In the genomic region with DNA sequence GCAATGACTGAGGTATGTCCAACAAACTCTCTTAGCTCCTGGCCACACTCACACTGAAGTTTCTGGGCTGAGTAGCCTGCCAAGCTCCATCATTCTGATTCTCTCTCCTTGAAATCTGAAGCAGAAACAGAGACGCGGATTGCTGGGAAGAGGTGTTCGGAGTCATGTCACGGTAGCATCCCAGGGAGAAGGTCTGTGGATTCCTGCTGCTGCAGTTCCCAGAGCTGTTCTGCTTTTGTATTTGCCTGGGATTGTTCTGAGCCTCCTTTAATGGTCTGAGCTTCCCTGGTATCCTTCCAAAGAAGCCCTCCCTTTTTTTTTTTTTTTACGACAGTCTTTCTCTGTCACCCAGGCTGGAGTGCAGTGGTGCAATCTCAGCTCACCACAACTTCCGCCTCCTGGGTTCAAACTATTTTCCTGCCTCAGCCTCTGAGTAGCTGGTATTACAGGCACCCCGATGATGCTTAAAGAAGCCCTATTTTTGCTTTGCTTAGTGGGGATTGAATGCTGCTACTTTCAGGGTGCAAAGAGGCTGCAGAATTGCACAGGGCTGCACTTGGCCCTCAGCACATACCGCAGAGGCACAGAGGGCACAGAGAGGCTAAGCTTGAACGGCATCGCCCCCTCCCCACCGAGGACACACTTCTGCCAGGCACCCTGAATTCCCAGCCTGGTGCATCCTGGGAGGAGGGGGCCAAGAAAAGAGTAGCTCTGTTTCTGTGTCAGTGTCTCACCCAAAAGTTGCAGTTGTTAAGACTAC, we compare ENCODE assay signal across 26 cellular contexts.
DNase-seq lines count a peak whose midpoint lies in the region; TF ChIP-seq lines count a peak whose summit lies in the region.
"Had no signal": no experiment of that assay in that cellular context is flagged by ENCODE, and none has a peak within 500 bp of the region (broad histone marks: within the 10 kb centered on the region; RNA-seq: fewer than 3 reads in every experiment).

No MANE protein-coding gene starts in this region.

- H3K4me2 ChIP-seq in osteoblast (ENCODE audit: insufficient read depth, low read length): no peak overlapping the region
- H3K4me2 ChIP-seq: PC-9 had no signal

- H3K4me1 Mint-ChIP-seq in glutamatergic neuron (ENCODE audit: low read depth, unreplicated experiment): no peaks in the 10 kb centered on the region

- H3K4me1 ChIP-seq in ectodermal cell (ENCODE audit: control insufficient read depth, insufficient read depth, low read length) (peaks cover 12% of the 10 kb centered on the region), osteoblast (ENCODE audit: insufficient read depth, low read length) (no peaks in the 10 kb centered on the region)
- H3K4me1 ChIP-seq: lower lobe of right lung had no signal

- H3K36me3 Mint-ChIP-seq in glutamatergic neuron (ENCODE audit: unreplicated experiment): no peaks in the 10 kb centered on the region

- H3K27ac ChIP-seq in ectodermal cell (ENCODE audit: insufficient read depth, low read depth, low read length, poor library complexity, severe bottlenecking) (peak overlapping the region; percentile 26), osteoblast (ENCODE audit: low read depth, low read length) (no peak overlapping the region)
- H3K27ac ChIP-seq: C4-2B, lower lobe of right lung, PC-9, spleen, transverse colon had no signal

- no peak overlapping the region for H2AFZ ChIP-seq in osteoblast (ENCODE audit: low read length)
- H2AFZ ChIP-seq: PC-9 had no signal

- no peaks in the 10 kb centered on the region for H3K27me3 Mint-ChIP-seq in glutamatergic neuron (ENCODE audit: unreplicated experiment)

- no peaks in the 10 kb centered on the region for H3K79me2 ChIP-seq in osteoblast (ENCODE audit: insufficient read depth, low read length)

- no peaks in the 10 kb centered on the region for H3K9me3 Mint-ChIP-seq in glutamatergic neuron (ENCODE audit: unreplicated experiment)

- H3K9me3 ChIP-seq in ectodermal cell (ENCODE audit: control insufficient read depth, low read length) (no peaks in the 10 kb centered on the region), osteoblast (ENCODE audit: low read depth, low read length) (no peaks in the 10 kb centered on the region)
- H3K9me3 ChIP-seq: lower lobe of right lung, transverse colon had no signal

- DNase-seq in H4 (ENCODE audit: low spot score) (peak; percentile 48), NOMO-1 (lab: John Stamatoyannopoulos, UW; ENCODE audit: unreplicated experiment in 2 of 2) (peak; percentile 62 to 77), osteoblast (ENCODE audit: insufficient read length, low spot score, missing footprints) (peak; percentile 58), 8988T (no peak), glutamatergic neuron (no peak), NCI-H1092 (lab: John Stamatoyannopoulos, UW) (no peak)
- DNase-seq: activated CD4-positive, alpha-beta T cell treated with anti-CD3 and anti-CD28 coated beads, Interleukin-2, amount 50 U/mL, for 48 hours; activated naive CD4-positive, alpha-beta T cell treated with anti-CD3 and anti-CD28 coated beads, Interleukin-2, amount 50 U/mL, for 16 hours; effector CD8-positive, alpha-beta T cell; IMR-90; kidney glomerular epithelial cell; lower lobe of right lung; NCI-H1436; NCI-H345; NCI-H82; PC-9; posterior cingulate gyrus; right cardiac atrium; Right ventricle myocardium superior; spleen; stimulated activated CD4-positive, alpha-beta T cell treated with anti-CD3 and anti-CD28 coated beads, Interleukin-2, amount 100 ng/mL, for 48 hours; transverse colon had no signal

- H3K27ac Mint-ChIP-seq in glutamatergic neuron (ENCODE audit: unreplicated experiment): no peak overlapping the region
- H3K27ac Mint-ChIP-seq: activated T-helper 1 cell treated with anti-CD3 and anti-CD28 coated beads, Interleukin-12 subunit alpha, Interleukin-12 subunit beta, Interleukin-2, Interleukin-4 antibody, amounts not matched to agents 30 ng/mL and 10 ng/mL and 1 ng/mL, durations not matched to agents 14 hours and 24 hours and 36 hours had no signal

- no peak for TF ChIP-seq CTCF in osteoblast (IDR thresholded peaks at IDR 0.05; ENCODE audit: extremely low read depth, low read depth, low read length)
- no peak for TF ChIP-seq CTCF in glutamatergic neuron (IDR thresholded peaks at IDR 0.05; ENCODE audit: partially characterized antibody, unreplicated experiment)

- WGBS in ectodermal cell, 2 experiments: 74 to 75% methylated on average over 11 of the region's 11 CpGs

- H3K27me3 ChIP-seq in ectodermal cell (ENCODE audit: control insufficient read depth, insufficient read depth, low read length, poor library complexity, severe bottlenecking) (no peaks in the 10 kb centered on the region), osteoblast (ENCODE audit: insufficient read depth, low read length) (no peaks in the 10 kb centered on the region)
- H3K27me3 ChIP-seq: spleen, transverse colon had no signal

- H3K4me3 ChIP-seq in ectodermal cell (ENCODE audit: insufficient read depth, low read depth, low read length) (no peak overlapping the region), osteoblast (ENCODE audit: insufficient read depth, low read length) (no peak overlapping the region)
- H3K4me3 ChIP-seq: GM12878, lower lobe of right lung, PC-9, spleen, transverse colon had no signal

- H3K36me3 ChIP-seq in ectodermal cell (ENCODE audit: control insufficient read depth, insufficient read depth, low read length): no peaks in the 10 kb centered on the region
- no peaks in the 10 kb centered on the region for H3K36me3 ChIP-seq in osteoblast (ENCODE audit: insufficient read depth, low read length)
- H3K36me3 ChIP-seq: lower lobe of right lung, spleen, transverse colon had no signal

- H4K20me1 ChIP-seq in osteoblast (ENCODE audit: insufficient read depth, low read length): no peaks in the 10 kb centered on the region

- no peak overlapping the region for H3K4me3 Mint-ChIP-seq in glutamatergic neuron (ENCODE audit: unreplicated experiment)
- H3K4me3 Mint-ChIP-seq: activated T-helper 1 cell treated with anti-CD3 and anti-CD28 coated beads, Interleukin-12 subunit alpha, Interleukin-12 subunit beta, Interleukin-2, Interleukin-4 antibody, amounts not matched to agents 30 ng/mL and 10 ng/mL and 1 ng/mL, durations not matched to agents 14 hours and 24 hours and 36 hours had no signal

Comparison
In these comparisons a context has a peak if more than half of its experiments do, and no peak if none do; other contexts are left out.
1. DNase-seq: peak in H4 (single experiment), NOMO-1 (2 of 2) and osteoblast (single experiment); none in 8988T (single experiment), glutamatergic neuron (single experiment) and NCI-H1092 (single experiment).